Comparison of ENCODE assay signal across 26 cellular contexts in the genomic region with DNA sequence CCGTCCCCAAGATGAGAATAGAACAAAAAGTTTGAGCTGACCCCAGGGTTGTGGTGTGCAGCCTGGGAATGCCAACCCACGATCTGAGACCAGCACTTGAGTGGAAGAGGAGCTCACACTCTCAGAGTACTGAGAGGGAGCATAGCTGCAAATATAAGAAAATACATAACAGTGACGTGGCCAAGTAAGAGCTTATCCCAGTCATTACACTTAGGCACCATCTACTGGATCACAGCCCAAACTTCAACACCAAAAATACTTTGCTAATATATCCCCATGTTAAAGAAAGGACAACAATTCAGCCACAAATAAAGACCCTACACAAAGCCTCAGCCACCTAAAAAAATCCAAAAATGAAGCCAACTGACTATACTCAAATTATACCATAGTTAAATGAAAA. TPM values are rescaled to one million over a fixed set of nuclear protein-coding genes. Genes with fewer than 3 reads are reported as not detected.
"Had no signal": no experiment of that assay in that cellular context is flagged by ENCODE, and none has a peak within 500 bp of the region (broad histone marks: within the 10 kb centered on the region; RNA-seq: fewer than 3 reads in every experiment).

No MANE protein-coding gene starts in this region.

- H3K36me3 ChIP-seq: left ventricle myocardium inferior, right atrium auricular region, tibial nerve, uterus had no signal

- H3K27ac ChIP-seq: hepatocyte, left ventricle myocardium inferior, right atrium auricular region, skin epidermis, tibial nerve, uterus had no signal

- H2AFZ ChIP-seq: hepatocyte had no signal

- H3K79me2 ChIP-seq: hepatocyte had no signal

- DNase-seq: activated CD4-positive, alpha-beta memory T cell treated with anti-CD3 and anti-CD28 coated beads, Interleukin-2, amount 10 ng/mL, durations not matched to agents 7 days and 5 days; activated CD4-positive, alpha-beta T cell treated with anti-CD3 and anti-CD28 coated beads for 4 hours; activated effector memory CD4-positive, alpha-beta T cell treated with Interleukin-2 at 50 U/mL for 16 hours; activated naive CD4-positive, alpha-beta T cell treated with anti-CD3 and anti-CD28 coated beads, Interleukin-2, amount 50 U/mL, for 16 hours; activated T-cell treated with anti-CD3 and anti-CD28 coated beads, Interleukin-2, amount 50 U/mL, for 24 hours; left ventricle myocardium inferior; mesendoderm; nephron progenitor cell; occipital lobe; stimulated activated CD4-positive, alpha-beta T cell treated with anti-CD3 and anti-CD28 coated beads, Interleukin-4, amount 100 ng/mL, for 24 hours; stimulated activated naive CD4-positive, alpha-beta T cell; uterus had no signal

- FAIRE-seq: astrocyte, colon, TTC549 had no signal

- H3K27me3 ChIP-seq: hepatocyte, right atrium auricular region, tibial nerve, uterus had no signal

- H3K4me1 ChIP-seq: left ventricle myocardium inferior, right atrium auricular region, tibial nerve, uterus had no signal

- ATAC-seq: esophagus mucosa, WTC11 had no signal

- H3K4me2 ChIP-seq: hepatocyte had no signal

- H3K9me3 ChIP-seq: uterus had no signal

- H3K4me3 ChIP-seq: hepatocyte, left ventricle myocardium inferior, right atrium auricular region, skin epidermis, tibial nerve, uterus had no signal

RNA-seq across cellular contexts. Expression of a gene that starts 33.3 kb away (rescaled TPM):
- total RNA-seq: activated CD4-positive, alpha-beta memory T cell treated with anti-CD3 and anti-CD28 coated beads, Interleukin-2, amount 10 ng/mL, durations not matched to agents 7 days and 5 days; left ventricle myocardium inferior; posterior vena cava had no signal

RNA-seq across cellular contexts. Expression of a gene that starts 49.9 kb away (rescaled TPM):
- total RNA-seq: activated CD4-positive, alpha-beta memory T cell treated with anti-CD3 and anti-CD28 coated beads, Interleukin-2, amount 10 ng/mL, durations not matched to agents 7 days and 5 days; astrocyte; cardiac septum; esophagus mucosa; hepatocyte; kidney epithelial cell; left ventricle myocardium inferior; posterior vena cava; right atrium auricular region; subcutaneous adipose tissue; tibial nerve; uterus; WTC11 had no signal
- polyA plus RNA-seq: adipose tissue, hepatocyte had no signal
